In the genomic region with DNA sequence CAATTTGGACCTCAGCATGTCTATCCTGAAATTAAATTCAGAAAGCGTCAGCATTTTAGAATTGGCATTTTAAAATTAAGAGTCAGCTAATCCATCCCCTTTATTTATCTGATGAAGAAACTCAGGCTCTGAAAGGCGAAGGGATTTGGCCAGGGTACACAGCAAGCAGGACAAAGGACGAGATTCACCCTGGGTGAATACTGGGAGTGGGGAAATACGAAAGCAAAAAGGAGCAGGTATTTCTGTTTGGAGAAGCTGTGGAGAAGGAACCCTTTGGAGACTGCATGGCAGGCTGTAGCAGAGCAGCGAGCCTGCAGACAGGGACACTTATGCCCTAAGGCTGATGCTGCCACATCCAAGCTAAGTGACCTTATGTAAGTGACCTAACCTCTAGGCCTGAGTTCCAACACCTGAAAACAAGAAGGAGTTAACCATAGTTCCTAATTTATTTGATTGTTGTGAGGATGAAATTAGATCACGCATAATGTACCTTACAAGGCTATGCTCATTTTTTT, we compare ENCODE assay signal across 12 cellular contexts.
DNase-seq lines count a peak whose midpoint lies in the region; ATAC-seq, FAIRE-seq and TF ChIP-seq lines count a peak whose summit lies in the region.
"Had no signal": no experiment of that assay in that cellular context is flagged by ENCODE, and none has a peak within 500 bp of the region (broad histone marks: within the 10 kb centered on the region; RNA-seq: fewer than 3 reads in every experiment).

No MANE protein-coding gene starts in this region.

- intact Hi-C loops in GM12878 (cut with micrococcal nuclease; ENCODE audit: unreplicated experiment) = loop anchor here (10.0 kb wide), 1 partner anchor 764 kb away; no protein-coding TSS in a partner anchor

- DNase-seq in GM12878 (ENCODE audit: low read depth, low spot score) (no peak), osteocyte (ENCODE audit: extremely low spot score, unreplicated experiment) (no peak), KG1 (lab: John Stamatoyannopoulos, UW) (no peak)
- no peak for DNase-seq in stimulated activated CD4-positive, alpha-beta T cell treated with anti-CD3 and anti-CD28 coated beads, Interleukin-12 subunit alpha, Interleukin-12 subunit beta, amount 100 ng/mL, for 4 hours
- DNase-seq: stimulated activated CD4-positive, alpha-beta T cell treated with anti-CD3 and anti-CD28 coated beads, Interleukin-4, amount 100 ng/mL, for 4 hours had no signal

- H3K9me3 ChIP-seq in GM12878 (replicated peaks; ENCODE audit: control insufficient read depth, insufficient read depth, low read length) = no peaks in the 10 kb centered on the region
- H3K9me3 ChIP-seq: prostate gland had no signal

- CTCF ChIA-PET in GM12878 (lab: Yijun Ruan, JAX) = interaction anchor here (0.9 to 1.8 kb wide), 8 partner anchors 9 to 1307 kb away, joined by 3 to 16 read pairs (median 4); no protein-coding TSS in a partner anchor

- in situ Hi-C loops in GM12878 (cut with MboI) = loop anchor here (10.0 kb wide), 1 partner anchor 484 kb away; no protein-coding TSS in a partner anchor

- H3K9ac ChIP-seq in GM12878 (ENCODE audit: control insufficient read depth, insufficient read depth, low read length) = no peak overlapping the region

- H3K27me3 Mint-ChIP-seq in osteocyte (ENCODE audit: unreplicated experiment) = no peaks in the 10 kb centered on the region
- H3K27me3 Mint-ChIP-seq: activated naive CD8-positive, alpha-beta T cell treated with anti-CD3 and anti-CD28 coated beads, Interleukin-2, amount 50 U/mL, for 24 hours had no signal

- peaks cover 40% of the 10 kb centered on the region for H3K4me1 Mint-ChIP-seq in osteocyte (ENCODE audit: unreplicated experiment)

- SMC1A ChIA-PET in GM12878 (lab: Charles Lee; ENCODE audit: uncharacterized antibody, unreplicated experiment) = interaction anchor here (1.2 to 1.3 kb wide), 2 partner anchors 9 to 484 kb away, joined by 3 to 10 read pairs; no protein-coding TSS in a partner anchor

- POLR2A ChIA-PET in GM12878 (lab: Charles Lee) = no interaction called here

- peak overlapping the region; percentile 79 for H3K27ac Mint-ChIP-seq in osteocyte (ENCODE audit: unreplicated experiment)
- H3K27ac Mint-ChIP-seq: activated naive CD8-positive, alpha-beta T cell treated with anti-CD3 and anti-CD28 coated beads, Interleukin-2, amount 50 U/mL, for 24 hours had no signal

- 18% methylated on average over 6 of the region's 6 CpGs for WGBS in GM12878 (ENCODE audit: insufficient coverage, insufficient replicate concordance, low lambda C conversion rate, missing lambda C conversion rate)

- H3K4me1 ChIP-seq in GM12878 (ENCODE audit: control insufficient read depth, insufficient read depth, low read length) = no peaks in the 10 kb centered on the region
- H3K4me1 ChIP-seq: prostate gland had no signal

- H3K79me2 ChIP-seq in GM12878 (ENCODE audit: control insufficient read depth, insufficient read depth, low read length) = no peaks in the 10 kb centered on the region

- H4K20me1 ChIP-seq in GM12878 (ENCODE audit: control insufficient read depth, insufficient read depth) = no peaks in the 10 kb centered on the region

- H3K9me3 Mint-ChIP-seq in osteocyte (ENCODE audit: unreplicated experiment) = no peaks in the 10 kb centered on the region
- H3K9me3 Mint-ChIP-seq: activated naive CD8-positive, alpha-beta T cell treated with anti-CD3 and anti-CD28 coated beads, Interleukin-2, amount 50 U/mL, for 24 hours had no signal

- TF ChIP-seq POLR2A in GM12878 (IDR thresholded peaks at IDR 0.05; ENCODE audit: low read depth, low read length) (no peak), GM18505 (IDR thresholded peaks at IDR 0.05; ENCODE audit: borderline replicate concordance, extremely low read depth, insufficient read depth, insufficient read length) (no peak)

- RAD21 ChIA-PET in GM12878 (lab: Charles Lee; ENCODE audit: unreplicated experiment) = interaction anchor here (1.6 kb wide), 1 partner anchor 484 kb away, joined by 8 read pairs; no protein-coding TSS in a partner anchor

- H3K36me3 Mint-ChIP-seq in osteocyte (ENCODE audit: unreplicated experiment) = no peaks in the 10 kb centered on the region

- H2AFZ ChIP-seq in GM12878 (ENCODE audit: control insufficient read depth, low read depth, low read length) = no peak overlapping the region

- no peaks in the 10 kb centered on the region for H3K36me3 ChIP-seq in GM12878 (ENCODE audit: control insufficient read depth in 2 of 2, insufficient read depth in 2 of 2, low read length in 1 of 2)
- H3K36me3 ChIP-seq: prostate gland had no signal

- peak; percentile 17 for ATAC-seq in GM19324 (IDR thresholded peaks at IDR 0.05; ENCODE audit: low FRiP score, unreplicated experiment)
- peak; percentile 29 for ATAC-seq in HG03432 (IDR thresholded peaks at IDR 0.05; ENCODE audit: unreplicated experiment)
- ATAC-seq in GM12878 = no peak; the same call in 2 of the 3 replicates
- ATAC-seq in GM18505 (IDR thresholded peaks at IDR 0.05; ENCODE audit: unreplicated experiment) = no peak
- ATAC-seq in GM18870 (IDR thresholded peaks at IDR 0.05; ENCODE audit: unreplicated experiment) = no peak

- H3K27ac ChIP-seq in GM12878 (ENCODE audit: control insufficient read depth, insufficient read depth) = no peak overlapping the region
- H3K27ac ChIP-seq: prostate gland had no signal

- no peak for TF ChIP-seq EP300 in GM12878 (IDR thresholded peaks at IDR 0.05; ENCODE audit: borderline replicate concordance in 1 of 2, control insufficient read depth in 1 of 2, low read depth in 2 of 2, low read length in 2 of 2)

- H3K4me3 Mint-ChIP-seq in osteocyte (ENCODE audit: unreplicated experiment) = no peak overlapping the region
- H3K4me3 Mint-ChIP-seq: activated naive CD8-positive, alpha-beta T cell treated with anti-CD3 and anti-CD28 coated beads, Interleukin-2, amount 50 U/mL, for 24 hours had no signal

- no peaks in the 10 kb centered on the region for H3K27me3 ChIP-seq in GM12878 (replicated peaks in 1 of 2; ENCODE audit: control insufficient read depth in 2 of 2, insufficient read depth in 2 of 2, low read length in 1 of 2)

- TF ChIP-seq CTCF in GM12878 (IDR thresholded peaks at IDR 0.05 in 2 of 3, conservative IDR thresholded peaks at IDR 0.05 in 1 of 3; ENCODE audit: control insufficient read depth in 2 of 3, extremely low read depth in 1 of 3, insufficient read depth in 1 of 3, low read depth in 3 of 3, low read length in 3 of 3) = no peak
- TF ChIP-seq CTCF in osteocyte (IDR thresholded peaks at IDR 0.05) = no peak

- no peak overlapping the region for H3K4me3 ChIP-seq in GM12878
- H3K4me3 ChIP-seq: prostate gland had no signal

- no peak overlapping the region for H3K4me2 ChIP-seq in GM12878 (ENCODE audit: control insufficient read depth, insufficient read depth)

- BruUV-seq in GM12878 (replicated peaks; lab: Mats Ljungman, UMichigan) = no TSS peak

- TF ChIP-seq RAD21 in GM12878 (IDR thresholded peaks at IDR 0.05; ENCODE audit: insufficient read depth, low read depth, low read length) = no peak

- peak; percentile 47 for FAIRE-seq in GM12878 (lab: Jason Lieb, UNC)
- FAIRE-seq: GM12891 had no signal

TF ChIP-seq in GM12878, 131 proteins besides CTCF, POLR2A, EP300 and RAD21:
- TF ChIP-seq CBX3 (IDR thresholded peaks at IDR 0.05; ENCODE audit: borderline replicate concordance, low read depth) (no peak), JUNB (IDR thresholded peaks at IDR 0.05) (no peak), KLF5 (IDR thresholded peaks at IDR 0.05; ENCODE audit: partially characterized antibody) (no peak), PAX5 (IDR thresholded peaks at IDR 0.05; ENCODE audit: borderline replicate concordance, low read depth, low read length) (no peak), NFIC (IDR thresholded peaks at IDR 0.05; ENCODE audit: low read depth, low read length) (no peak), RCOR1 (conservative IDR thresholded peaks at IDR 0.05; ENCODE audit: low read depth, low read length) (no peak), HCFC1 (IDR thresholded peaks at IDR 0.05; ENCODE audit: low read length) (no peak), NR2C1 (IDR thresholded peaks at IDR 0.05) (no peak), ZNF384 (IDR thresholded peaks at IDR 0.05; ENCODE audit: borderline replicate concordance, low read depth, low read length) (no peak)
- TF ChIP-seq, protein P1, sequence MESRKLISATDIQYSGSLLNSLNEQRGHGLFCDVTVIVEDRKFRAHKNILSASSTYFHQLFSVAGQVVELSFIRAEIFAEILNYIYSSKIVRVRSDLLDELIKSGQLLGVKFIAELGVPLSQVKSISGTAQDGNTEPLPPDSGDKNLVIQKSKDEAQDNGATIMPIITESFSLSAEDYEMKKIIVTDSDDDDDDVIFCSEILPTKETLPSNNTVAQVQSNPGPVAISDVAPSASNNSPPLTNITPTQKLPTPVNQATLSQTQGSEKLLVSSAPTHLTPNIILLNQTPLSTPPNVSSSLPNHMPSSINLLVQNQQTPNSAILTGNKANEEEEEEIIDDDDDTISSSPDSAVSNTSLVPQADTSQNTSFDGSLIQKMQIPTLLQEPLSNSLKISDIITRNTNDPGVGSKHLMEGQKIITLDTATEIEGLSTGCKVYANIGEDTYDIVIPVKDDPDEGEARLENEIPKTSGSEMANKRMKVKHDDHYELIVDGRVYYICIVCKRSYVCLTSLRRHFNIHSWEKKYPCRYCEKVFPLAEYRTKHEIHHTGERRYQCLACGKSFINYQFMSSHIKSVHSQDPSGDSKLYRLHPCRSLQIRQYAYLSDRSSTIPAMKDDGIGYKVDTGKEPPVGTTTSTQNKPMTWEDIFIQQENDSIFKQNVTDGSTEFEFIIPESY (IDR thresholded peaks at IDR 0.05) = no peak

Comparison
In these comparisons a context has a peak if more than half of its experiments do, and no peak if none do; other contexts are left out.
1. ATAC-seq: peak in GM19324 (single experiment) and HG03432 (single experiment); none in GM12878 (single experiment), GM18505 (single experiment) and GM18870 (single experiment).